In genomic region chr6:30213999-30214982, GRCh38 we compare ENCODE assay signal across 2 cellular contexts.
A peak's percentile ranks its signal among the peaks of the same experiment; 100 is the strongest.
TF ChIP-seq lines count a peak whose summit lies in the region.

No MANE protein-coding gene starts in this region.

TF ChIP-seq in HEK293, 187 proteins besides CTCF, POLR2A, EP300 and RAD21 (continues in another document):
- TF ChIP-seq, protein P1, sequence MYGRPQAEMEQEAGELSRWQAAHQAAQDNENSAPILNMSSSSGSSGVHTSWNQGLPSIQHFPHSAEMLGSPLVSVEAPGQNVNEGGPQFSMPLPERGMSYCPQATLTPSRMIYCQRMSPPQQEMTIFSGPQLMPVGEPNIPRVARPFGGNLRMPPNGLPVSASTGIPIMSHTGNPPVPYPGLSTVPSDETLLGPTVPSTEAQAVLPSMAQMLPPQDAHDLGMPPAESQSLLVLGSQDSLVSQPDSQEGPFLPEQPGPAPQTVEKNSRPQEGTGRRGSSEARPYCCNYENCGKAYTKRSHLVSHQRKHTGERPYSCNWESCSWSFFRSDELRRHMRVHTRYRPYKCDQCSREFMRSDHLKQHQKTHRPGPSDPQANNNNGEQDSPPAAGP (tag by site-specific recombination; IDR thresholded peaks at IDR 0.05), result 0 out of 2 replicates have a peak, but pooled peaks have one; percentile 7
- 0 out of 2 replicates have a peak, but pooled peaks have one; percentile 5 for TF ChIP-seq ZNF548 (tag by site-specific recombination; IDR thresholded peaks at IDR 0.05)
- TF ChIP-seq SP2 (tag by site-specific recombination; IDR thresholded peaks at IDR 0.05), result peak; percentile 49
- TF ChIP-seq ZNF37A (tag by site-specific recombination; IDR thresholded peaks at IDR 0.05), result no peak
- TF ChIP-seq, protein P2, sequence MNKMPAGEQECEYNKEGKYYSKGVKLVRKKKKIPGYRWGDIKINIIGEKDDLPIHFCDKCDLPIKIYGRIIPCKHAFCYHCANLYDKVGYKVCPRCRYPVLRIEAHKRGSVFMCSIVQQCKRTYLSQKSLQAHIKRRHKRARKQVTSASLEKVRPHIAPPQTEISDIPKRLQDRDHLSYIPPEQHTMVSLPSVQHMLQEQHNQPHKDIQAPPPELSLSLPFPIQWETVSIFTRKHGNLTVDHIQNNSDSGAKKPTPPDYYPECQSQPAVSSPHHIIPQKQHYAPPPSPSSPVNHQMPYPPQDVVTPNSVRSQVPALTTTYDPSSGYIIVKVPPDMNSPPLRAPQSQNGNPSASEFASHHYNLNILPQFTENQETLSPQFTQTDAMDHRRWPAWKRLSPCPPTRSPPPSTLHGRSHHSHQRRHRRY (tag by site-specific recombination; IDR thresholded peaks at IDR 0.05), result no peak
- TF ChIP-seq SALL2 (tag by site-specific recombination; IDR thresholded peaks at IDR 0.05; ENCODE audit: borderline replicate concordance), result no peak
- TF ChIP-seq ZSCAN30 (tag by site-specific recombination; IDR thresholded peaks at IDR 0.05), result 0 out of 2 replicates have a peak, but pooled peaks have one; percentile 3
- TF ChIP-seq ZBTB20 (tag by site-specific recombination; IDR thresholded peaks at IDR 0.05), result peak; percentile 78
- TF ChIP-seq ZNF777 (tag by site-specific recombination; IDR thresholded peaks at IDR 0.05; ENCODE audit: borderline replicate concordance), result 0 out of 2 replicates have a peak, but pooled peaks have one; percentile 25
- TF ChIP-seq, protein P3, sequence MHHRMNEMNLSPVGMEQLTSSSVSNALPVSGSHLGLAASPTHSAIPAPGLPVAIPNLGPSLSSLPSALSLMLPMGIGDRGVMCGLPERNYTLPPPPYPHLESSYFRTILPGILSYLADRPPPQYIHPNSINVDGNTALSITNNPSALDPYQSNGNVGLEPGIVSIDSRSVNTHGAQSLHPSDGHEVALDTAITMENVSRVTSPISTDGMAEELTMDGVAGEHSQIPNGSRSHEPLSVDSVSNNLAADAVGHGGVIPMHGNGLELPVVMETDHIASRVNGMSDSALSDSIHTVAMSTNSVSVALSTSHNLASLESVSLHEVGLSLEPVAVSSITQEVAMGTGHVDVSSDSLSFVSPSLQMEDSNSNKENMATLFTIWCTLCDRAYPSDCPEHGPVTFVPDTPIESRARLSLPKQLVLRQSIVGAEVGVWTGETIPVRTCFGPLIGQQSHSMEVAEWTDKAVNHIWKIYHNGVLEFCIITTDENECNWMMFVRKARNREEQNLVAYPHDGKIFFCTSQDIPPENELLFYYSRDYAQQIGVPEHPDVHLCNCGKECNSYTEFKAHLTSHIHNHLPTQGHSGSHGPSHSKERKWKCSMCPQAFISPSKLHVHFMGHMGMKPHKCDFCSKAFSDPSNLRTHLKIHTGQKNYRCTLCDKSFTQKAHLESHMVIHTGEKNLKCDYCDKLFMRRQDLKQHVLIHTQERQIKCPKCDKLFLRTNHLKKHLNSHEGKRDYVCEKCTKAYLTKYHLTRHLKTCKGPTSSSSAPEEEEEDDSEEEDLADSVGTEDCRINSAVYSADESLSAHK (tag by site-specific recombination; IDR thresholded peaks at IDR 0.05), result peak; percentile 75; the same call in 1 of the 2 replicates
- TF ChIP-seq ZNF692 (tag by site-specific recombination; IDR thresholded peaks at IDR 0.05), result 0 out of 2 replicates have a peak, but pooled peaks have one; percentile 14
- TF ChIP-seq ZNF324 (tag by site-specific recombination; IDR thresholded peaks at IDR 0.05), result no peak
- TF ChIP-seq ZNF76 (tag by site-specific recombination; IDR thresholded peaks at IDR 0.05; ENCODE audit: borderline replicate concordance, low read depth), result peak; percentile 61
- TF ChIP-seq, protein P4, sequence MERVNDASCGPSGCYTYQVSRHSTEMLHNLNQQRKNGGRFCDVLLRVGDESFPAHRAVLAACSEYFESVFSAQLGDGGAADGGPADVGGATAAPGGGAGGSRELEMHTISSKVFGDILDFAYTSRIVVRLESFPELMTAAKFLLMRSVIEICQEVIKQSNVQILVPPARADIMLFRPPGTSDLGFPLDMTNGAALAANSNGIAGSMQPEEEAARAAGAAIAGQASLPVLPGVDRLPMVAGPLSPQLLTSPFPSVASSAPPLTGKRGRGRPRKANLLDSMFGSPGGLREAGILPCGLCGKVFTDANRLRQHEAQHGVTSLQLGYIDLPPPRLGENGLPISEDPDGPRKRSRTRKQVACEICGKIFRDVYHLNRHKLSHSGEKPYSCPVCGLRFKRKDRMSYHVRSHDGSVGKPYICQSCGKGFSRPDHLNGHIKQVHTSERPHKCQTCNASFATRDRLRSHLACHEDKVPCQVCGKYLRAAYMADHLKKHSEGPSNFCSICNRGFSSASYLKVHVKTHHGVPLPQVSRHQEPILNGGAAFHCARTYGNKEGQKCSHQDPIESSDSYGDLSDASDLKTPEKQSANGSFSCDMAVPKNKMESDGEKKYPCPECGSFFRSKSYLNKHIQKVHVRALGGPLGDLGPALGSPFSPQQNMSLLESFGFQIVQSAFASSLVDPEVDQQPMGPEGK (tag by site-specific recombination; IDR thresholded peaks at IDR 0.05), result peak; percentile 42; the same call in 1 of the 2 replicates
- no peak for TF ChIP-seq KLF10 (tag by site-specific recombination; IDR thresholded peaks at IDR 0.05)
- peak; percentile 72 for TF ChIP-seq KLF9 (tag by site-specific recombination; IDR thresholded peaks at IDR 0.05; ENCODE audit: low read depth)

TF ChIP-seq in K562, 482 proteins besides CTCF, POLR2A, EP300 and RAD21 (continues in another document):
- no peak for TF ChIP-seq RBM14 (IDR thresholded peaks at IDR 0.05; ENCODE audit: borderline replicate concordance, insufficient read depth, low read depth, low read length)
- TF ChIP-seq, protein P5, sequence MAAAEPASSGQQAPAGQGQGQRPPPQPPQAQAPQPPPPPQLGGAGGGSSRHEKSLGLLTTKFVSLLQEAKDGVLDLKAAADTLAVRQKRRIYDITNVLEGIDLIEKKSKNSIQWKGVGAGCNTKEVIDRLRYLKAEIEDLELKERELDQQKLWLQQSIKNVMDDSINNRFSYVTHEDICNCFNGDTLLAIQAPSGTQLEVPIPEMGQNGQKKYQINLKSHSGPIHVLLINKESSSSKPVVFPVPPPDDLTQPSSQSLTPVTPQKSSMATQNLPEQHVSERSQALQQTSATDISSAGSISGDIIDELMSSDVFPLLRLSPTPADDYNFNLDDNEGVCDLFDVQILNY (CRISPR knock-in tag; IDR thresholded peaks at IDR 0.05), result no peak
- no peak for TF ChIP-seq RBM22 (IDR thresholded peaks at IDR 0.05; ENCODE audit: low read depth, low read length, poor library complexity, severe bottlenecking)
- TF ChIP-seq, protein P6, sequence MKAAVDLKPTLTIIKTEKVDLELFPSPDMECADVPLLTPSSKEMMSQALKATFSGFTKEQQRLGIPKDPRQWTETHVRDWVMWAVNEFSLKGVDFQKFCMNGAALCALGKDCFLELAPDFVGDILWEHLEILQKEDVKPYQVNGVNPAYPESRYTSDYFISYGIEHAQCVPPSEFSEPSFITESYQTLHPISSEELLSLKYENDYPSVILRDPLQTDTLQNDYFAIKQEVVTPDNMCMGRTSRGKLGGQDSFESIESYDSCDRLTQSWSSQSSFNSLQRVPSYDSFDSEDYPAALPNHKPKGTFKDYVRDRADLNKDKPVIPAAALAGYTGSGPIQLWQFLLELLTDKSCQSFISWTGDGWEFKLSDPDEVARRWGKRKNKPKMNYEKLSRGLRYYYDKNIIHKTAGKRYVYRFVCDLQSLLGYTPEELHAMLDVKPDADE (conservative IDR thresholded peaks at IDR 0.05; ENCODE audit: control insufficient read depth, low read depth, low read length), result no peak
- TF ChIP-seq CREM (IDR thresholded peaks at IDR 0.05; ENCODE audit: low read depth), result peak; percentile 70
- TF ChIP-seq, protein P7, sequence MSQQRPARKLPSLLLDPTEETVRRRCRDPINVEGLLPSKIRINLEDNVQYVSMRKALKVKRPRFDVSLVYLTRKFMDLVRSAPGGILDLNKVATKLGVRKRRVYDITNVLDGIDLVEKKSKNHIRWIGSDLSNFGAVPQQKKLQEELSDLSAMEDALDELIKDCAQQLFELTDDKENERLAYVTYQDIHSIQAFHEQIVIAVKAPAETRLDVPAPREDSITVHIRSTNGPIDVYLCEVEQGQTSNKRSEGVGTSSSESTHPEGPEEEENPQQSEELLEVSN (IDR thresholded peaks at IDR 0.05; ENCODE audit: borderline replicate concordance in 1 of 2, extremely low read depth in 1 of 2, insufficient read depth in 1 of 2, insufficient read length in 1 of 2, low read depth in 1 of 2, low read length in 1 of 2, poor library complexity in 1 of 2, severe bottlenecking in 1 of 2), result peak; percentile 31 to 48
- TF ChIP-seq POLR2G (IDR thresholded peaks at IDR 0.05; ENCODE audit: low read depth, low read length), result peak; percentile 71
- TF ChIP-seq, protein P8, sequence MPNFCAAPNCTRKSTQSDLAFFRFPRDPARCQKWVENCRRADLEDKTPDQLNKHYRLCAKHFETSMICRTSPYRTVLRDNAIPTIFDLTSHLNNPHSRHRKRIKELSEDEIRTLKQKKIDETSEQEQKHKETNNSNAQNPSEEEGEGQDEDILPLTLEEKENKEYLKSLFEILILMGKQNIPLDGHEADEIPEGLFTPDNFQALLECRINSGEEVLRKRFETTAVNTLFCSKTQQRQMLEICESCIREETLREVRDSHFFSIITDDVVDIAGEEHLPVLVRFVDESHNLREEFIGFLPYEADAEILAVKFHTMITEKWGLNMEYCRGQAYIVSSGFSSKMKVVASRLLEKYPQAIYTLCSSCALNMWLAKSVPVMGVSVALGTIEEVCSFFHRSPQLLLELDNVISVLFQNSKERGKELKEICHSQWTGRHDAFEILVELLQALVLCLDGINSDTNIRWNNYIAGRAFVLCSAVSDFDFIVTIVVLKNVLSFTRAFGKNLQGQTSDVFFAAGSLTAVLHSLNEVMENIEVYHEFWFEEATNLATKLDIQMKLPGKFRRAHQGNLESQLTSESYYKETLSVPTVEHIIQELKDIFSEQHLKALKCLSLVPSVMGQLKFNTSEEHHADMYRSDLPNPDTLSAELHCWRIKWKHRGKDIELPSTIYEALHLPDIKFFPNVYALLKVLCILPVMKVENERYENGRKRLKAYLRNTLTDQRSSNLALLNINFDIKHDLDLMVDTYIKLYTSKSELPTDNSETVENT (CRISPR knock-in tag; IDR thresholded peaks at IDR 0.05), result no peak
- TF ChIP-seq NR2F6 (CRISPR knock-in tag; IDR thresholded peaks at IDR 0.05), result no peak
- no peak for TF ChIP-seq GATA2 (CRISPR knock-in tag; IDR thresholded peaks at IDR 0.05)
- TF ChIP-seq, protein P9, sequence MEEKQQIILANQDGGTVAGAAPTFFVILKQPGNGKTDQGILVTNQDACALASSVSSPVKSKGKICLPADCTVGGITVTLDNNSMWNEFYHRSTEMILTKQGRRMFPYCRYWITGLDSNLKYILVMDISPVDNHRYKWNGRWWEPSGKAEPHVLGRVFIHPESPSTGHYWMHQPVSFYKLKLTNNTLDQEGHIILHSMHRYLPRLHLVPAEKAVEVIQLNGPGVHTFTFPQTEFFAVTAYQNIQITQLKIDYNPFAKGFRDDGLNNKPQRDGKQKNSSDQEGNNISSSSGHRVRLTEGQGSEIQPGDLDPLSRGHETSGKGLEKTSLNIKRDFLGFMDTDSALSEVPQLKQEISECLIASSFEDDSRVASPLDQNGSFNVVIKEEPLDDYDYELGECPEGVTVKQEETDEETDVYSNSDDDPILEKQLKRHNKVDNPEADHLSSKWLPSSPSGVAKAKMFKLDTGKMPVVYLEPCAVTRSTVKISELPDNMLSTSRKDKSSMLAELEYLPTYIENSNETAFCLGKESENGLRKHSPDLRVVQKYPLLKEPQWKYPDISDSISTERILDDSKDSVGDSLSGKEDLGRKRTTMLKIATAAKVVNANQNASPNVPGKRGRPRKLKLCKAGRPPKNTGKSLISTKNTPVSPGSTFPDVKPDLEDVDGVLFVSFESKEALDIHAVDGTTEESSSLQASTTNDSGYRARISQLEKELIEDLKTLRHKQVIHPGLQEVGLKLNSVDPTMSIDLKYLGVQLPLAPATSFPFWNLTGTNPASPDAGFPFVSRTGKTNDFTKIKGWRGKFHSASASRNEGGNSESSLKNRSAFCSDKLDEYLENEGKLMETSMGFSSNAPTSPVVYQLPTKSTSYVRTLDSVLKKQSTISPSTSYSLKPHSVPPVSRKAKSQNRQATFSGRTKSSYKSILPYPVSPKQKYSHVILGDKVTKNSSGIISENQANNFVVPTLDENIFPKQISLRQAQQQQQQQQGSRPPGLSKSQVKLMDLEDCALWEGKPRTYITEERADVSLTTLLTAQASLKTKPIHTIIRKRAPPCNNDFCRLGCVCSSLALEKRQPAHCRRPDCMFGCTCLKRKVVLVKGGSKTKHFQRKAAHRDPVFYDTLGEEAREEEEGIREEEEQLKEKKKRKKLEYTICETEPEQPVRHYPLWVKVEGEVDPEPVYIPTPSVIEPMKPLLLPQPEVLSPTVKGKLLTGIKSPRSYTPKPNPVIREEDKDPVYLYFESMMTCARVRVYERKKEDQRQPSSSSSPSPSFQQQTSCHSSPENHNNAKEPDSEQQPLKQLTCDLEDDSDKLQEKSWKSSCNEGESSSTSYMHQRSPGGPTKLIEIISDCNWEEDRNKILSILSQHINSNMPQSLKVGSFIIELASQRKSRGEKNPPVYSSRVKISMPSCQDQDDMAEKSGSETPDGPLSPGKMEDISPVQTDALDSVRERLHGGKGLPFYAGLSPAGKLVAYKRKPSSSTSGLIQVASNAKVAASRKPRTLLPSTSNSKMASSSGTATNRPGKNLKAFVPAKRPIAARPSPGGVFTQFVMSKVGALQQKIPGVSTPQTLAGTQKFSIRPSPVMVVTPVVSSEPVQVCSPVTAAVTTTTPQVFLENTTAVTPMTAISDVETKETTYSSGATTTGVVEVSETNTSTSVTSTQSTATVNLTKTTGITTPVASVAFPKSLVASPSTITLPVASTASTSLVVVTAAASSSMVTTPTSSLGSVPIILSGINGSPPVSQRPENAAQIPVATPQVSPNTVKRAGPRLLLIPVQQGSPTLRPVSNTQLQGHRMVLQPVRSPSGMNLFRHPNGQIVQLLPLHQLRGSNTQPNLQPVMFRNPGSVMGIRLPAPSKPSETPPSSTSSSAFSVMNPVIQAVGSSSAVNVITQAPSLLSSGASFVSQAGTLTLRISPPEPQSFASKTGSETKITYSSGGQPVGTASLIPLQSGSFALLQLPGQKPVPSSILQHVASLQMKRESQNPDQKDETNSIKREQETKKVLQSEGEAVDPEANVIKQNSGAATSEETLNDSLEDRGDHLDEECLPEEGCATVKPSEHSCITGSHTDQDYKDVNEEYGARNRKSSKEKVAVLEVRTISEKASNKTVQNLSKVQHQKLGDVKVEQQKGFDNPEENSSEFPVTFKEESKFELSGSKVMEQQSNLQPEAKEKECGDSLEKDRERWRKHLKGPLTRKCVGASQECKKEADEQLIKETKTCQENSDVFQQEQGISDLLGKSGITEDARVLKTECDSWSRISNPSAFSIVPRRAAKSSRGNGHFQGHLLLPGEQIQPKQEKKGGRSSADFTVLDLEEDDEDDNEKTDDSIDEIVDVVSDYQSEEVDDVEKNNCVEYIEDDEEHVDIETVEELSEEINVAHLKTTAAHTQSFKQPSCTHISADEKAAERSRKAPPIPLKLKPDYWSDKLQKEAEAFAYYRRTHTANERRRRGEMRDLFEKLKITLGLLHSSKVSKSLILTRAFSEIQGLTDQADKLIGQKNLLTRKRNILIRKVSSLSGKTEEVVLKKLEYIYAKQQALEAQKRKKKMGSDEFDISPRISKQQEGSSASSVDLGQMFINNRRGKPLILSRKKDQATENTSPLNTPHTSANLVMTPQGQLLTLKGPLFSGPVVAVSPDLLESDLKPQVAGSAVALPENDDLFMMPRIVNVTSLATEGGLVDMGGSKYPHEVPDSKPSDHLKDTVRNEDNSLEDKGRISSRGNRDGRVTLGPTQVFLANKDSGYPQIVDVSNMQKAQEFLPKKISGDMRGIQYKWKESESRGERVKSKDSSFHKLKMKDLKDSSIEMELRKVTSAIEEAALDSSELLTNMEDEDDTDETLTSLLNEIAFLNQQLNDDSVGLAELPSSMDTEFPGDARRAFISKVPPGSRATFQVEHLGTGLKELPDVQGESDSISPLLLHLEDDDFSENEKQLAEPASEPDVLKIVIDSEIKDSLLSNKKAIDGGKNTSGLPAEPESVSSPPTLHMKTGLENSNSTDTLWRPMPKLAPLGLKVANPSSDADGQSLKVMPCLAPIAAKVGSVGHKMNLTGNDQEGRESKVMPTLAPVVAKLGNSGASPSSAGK (IDR thresholded peaks at IDR 0.05), result peak; percentile 23; the same call in 1 of the 2 replicates
- TF ChIP-seq ZNF436 (CRISPR knock-in tag; IDR thresholded peaks at IDR 0.05), result no peak
- no peak for TF ChIP-seq ZFP1 (CRISPR knock-in tag; IDR thresholded peaks at IDR 0.05)
